ENCODE assay signal across 8 cellular contexts in genomic region chr17:72715906-72716572, GRCh38.
A peak's percentile ranks its signal among the peaks of the same experiment; 100 is the strongest.
DNase-seq lines count a peak whose midpoint lies in the region; ATAC-seq and TF ChIP-seq lines count a peak whose summit lies in the region.

No MANE protein-coding gene starts in this region.

- peak overlapping the region; percentile 68 to 79 for H3K27ac ChIP-seq in breast epithelium

- peak overlapping the region in 1 of 3 donors; percentile 21 for H3K4me3 ChIP-seq in breast epithelium

- ATAC-seq in HG02798 (IDR thresholded peaks at IDR 0.05; ENCODE audit: poor library complexity, unreplicated experiment), result no peak

- TF ChIP-seq CTCF in breast epithelium (IDR thresholded peaks at IDR 0.05), result no peak

- no peaks in the 10 kb centered on the region for H3K27me3 ChIP-seq in breast epithelium

- peak; percentile 97 for DNase-seq in A172 (ENCODE audit: low spot score)
- DNase-seq in HS-5 (ENCODE audit: low read depth), result peak; percentile 91
- DNase-seq in breast epithelium (ENCODE audit: low spot score in 2 of 2), result peak in 1 of 2 donors; percentile 71
- DNase-seq in left kidney (ENCODE audit: low read depth, low spot score), result peak; percentile 53
- DNase-seq in T-helper 9 cell, result no peak
- DNase-seq in NCI-H1694 (lab: John Stamatoyannopoulos, UW), result no peak
- no peak for DNase-seq in NCI-H2227 treated with DMSO at 0.1 percent for 48 hours (lab: John Stamatoyannopoulos, UW)

- intact Hi-C loops in breast epithelium (cut with DNase I; ENCODE audit: low total_unique reads), result loop anchor here (5.0 kb wide), 1 partner anchor 544 kb away; no protein-coding TSS in a partner anchor

- no peaks in the 10 kb centered on the region for H3K36me3 ChIP-seq in breast epithelium

- H3K4me1 ChIP-seq in breast epithelium, result no peaks in the 10 kb centered on the region

- no peak for TF ChIP-seq POLR2A in breast epithelium (IDR thresholded peaks at IDR 0.05)

- peaks cover 0 to 5% of the 10 kb centered on the region in 2 donors for H3K9me3 ChIP-seq in breast epithelium

Comparison
In these comparisons a context has a peak if more than half of its experiments do, and no peak if none do; other contexts are left out.
1. DNase-seq: peak in A172 (single experiment), HS-5 (single experiment) and left kidney (single experiment); none in T-helper 9 cell (single experiment), NCI-H1694 (single experiment) and NCI-H2227 treated with DMSO at 0.1 percent for 48 hours (single experiment).